Comparison of ENCODE assay signal across 1 cellular context in the genomic region with DNA sequence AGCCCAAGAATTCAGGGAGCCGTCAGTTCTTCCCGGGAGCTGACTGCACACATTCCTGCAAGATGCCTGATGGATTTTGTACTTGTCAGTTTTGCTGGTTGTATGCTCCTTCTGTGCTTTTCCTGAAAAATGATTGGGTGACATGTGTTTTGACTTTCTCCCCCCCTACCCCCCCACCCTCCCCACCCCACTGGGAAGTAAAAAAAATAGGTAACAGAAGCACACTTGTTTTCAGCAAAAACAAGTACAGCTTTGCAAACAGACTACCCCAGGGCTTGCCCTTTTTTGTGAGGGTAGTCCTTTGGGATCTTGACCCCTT.
TF ChIP-seq lines count a peak whose summit lies in the region.

No MANE protein-coding gene starts in this region.

TF ChIP-seq in endothelial cell of umbilical vein, 7 proteins besides CTCF, POLR2A, EP300 and RAD21 (continued from another document):
- TF ChIP-seq, protein P1, sequence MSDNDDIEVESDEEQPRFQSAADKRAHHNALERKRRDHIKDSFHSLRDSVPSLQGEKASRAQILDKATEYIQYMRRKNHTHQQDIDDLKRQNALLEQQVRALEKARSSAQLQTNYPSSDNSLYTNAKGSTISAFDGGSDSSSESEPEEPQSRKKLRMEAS (IDR thresholded peaks at IDR 0.05; ENCODE audit: insufficient read depth, insufficient read length) = no peak
- TF ChIP-seq GATA2 (IDR thresholded peaks at IDR 0.05; ENCODE audit: insufficient read depth, insufficient read length, low read depth, low read length) (no peak), MYC (IDR thresholded peaks at IDR 0.05; ENCODE audit: low read depth, low read length) (no peak)
